Comparison of ENCODE assay signal across 8 cellular contexts in the genomic region with DNA sequence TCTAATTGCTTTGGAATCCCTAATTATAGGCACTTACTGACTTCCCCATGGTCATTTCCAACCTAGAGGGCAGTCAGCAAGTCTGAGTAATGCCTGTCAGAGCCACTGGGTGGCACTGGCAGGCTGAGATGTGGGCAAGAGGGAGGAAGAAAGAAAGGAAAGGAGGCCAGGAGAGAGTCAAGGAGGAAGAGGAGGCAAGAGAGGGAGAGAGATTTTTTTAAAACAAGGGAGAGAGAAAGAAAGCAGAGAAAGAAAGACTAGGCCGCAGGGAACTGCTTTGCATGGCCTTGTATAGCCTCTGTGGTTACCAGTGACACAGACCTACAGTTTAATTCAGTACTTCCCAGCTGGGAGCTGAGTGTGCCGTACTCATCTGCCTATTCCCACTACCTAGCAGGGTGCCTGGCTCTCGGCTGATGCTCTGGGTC.
DNase-seq lines count a peak whose midpoint lies in the region; ATAC-seq and TF ChIP-seq lines count a peak whose summit lies in the region.

No MANE protein-coding gene starts in this region.

- H3K27me3 ChIP-seq in SJCRH30 (no peaks in the 10 kb centered on the region), heart left ventricle (no peaks in the 10 kb centered on the region), psoas muscle (ENCODE audit: insufficient read depth in 3 of 3, low read length in 2 of 3) (no peaks in the 10 kb centered on the region)

- no peak overlapping the region for H3K4me3 ChIP-seq in SJCRH30
- H3K4me3 ChIP-seq in heart left ventricle, result no peak overlapping the region
- no peak overlapping the region for H3K4me3 ChIP-seq in psoas muscle

- peak overlapping the region; percentile 28 for H3K27ac Mint-ChIP-seq in activated naive CD8-positive, alpha-beta T cell treated with anti-CD3 and anti-CD28 coated beads, Interleukin-2, amount 10 ng/mL, durations not matched to agents 7 days and 5 days

- H3K27ac ChIP-seq in C4-2B (no peak overlapping the region), SJCRH30 (no peak overlapping the region), heart left ventricle (no peak overlapping the region), psoas muscle (no peak overlapping the region)

- H3K4me3 Mint-ChIP-seq in activated naive CD8-positive, alpha-beta T cell treated with anti-CD3 and anti-CD28 coated beads, Interleukin-2, amount 10 ng/mL, durations not matched to agents 7 days and 5 days, result no peak overlapping the region

- H3K36me3 ChIP-seq in SJCRH30, result no peaks in the 10 kb centered on the region
- H3K36me3 ChIP-seq in heart left ventricle, result no peaks in the 10 kb centered on the region
- H3K36me3 ChIP-seq in psoas muscle (ENCODE audit: insufficient read depth in 1 of 2, low read depth in 1 of 2), result no peaks in the 10 kb centered on the region

- no peak for TF ChIP-seq POLR2A in heart left ventricle (IDR thresholded peaks at IDR 0.05)

- intact Hi-C loops in heart left ventricle (cut with DNase I) (loop anchor here (1.0 to 10.0 kb wide), 13 partner anchors 159 to 1231 kb away; a partner anchor contains a TSS), psoas muscle (cut with DNase I) (loop anchor here (1.0 to 10.0 kb wide), 5 partner anchors 223 to 565 kb away; a partner anchor contains a TSS)

- peaks cover under 1% of the 10 kb centered on the region for H3K27me3 Mint-ChIP-seq in activated naive CD8-positive, alpha-beta T cell treated with anti-CD3 and anti-CD28 coated beads, Interleukin-2, amount 10 ng/mL, durations not matched to agents 7 days and 5 days

- DNase-seq in SJCRH30 (peak; percentile 31 to 73), heart left ventricle (peak; percentile 51 to 79 (median 58)), psoas muscle (peak; percentile 54 to 64), NCI-H2107 treated with DMSO at 0.1 percent for 48 hours (lab: John Stamatoyannopoulos, UW; ENCODE audit: unreplicated experiment) (no peak)
- peak; percentile 60 for DNase-seq in activated naive CD8-positive, alpha-beta T cell treated with anti-CD3 and anti-CD28 coated beads, Interleukin-2, amount 10 ng/mL, durations not matched to agents 7 days and 5 days

- H3K4me1 Mint-ChIP-seq in activated naive CD8-positive, alpha-beta T cell treated with anti-CD3 and anti-CD28 coated beads, Interleukin-2, amount 10 ng/mL, durations not matched to agents 7 days and 5 days, result peaks cover 3% of the 10 kb centered on the region

- no peaks in the 10 kb centered on the region for H3K9me3 Mint-ChIP-seq in activated naive CD8-positive, alpha-beta T cell treated with anti-CD3 and anti-CD28 coated beads, Interleukin-2, amount 10 ng/mL, durations not matched to agents 7 days and 5 days

- TF ChIP-seq CTCF in C4-2B (conservative IDR thresholded peaks at IDR 0.05) (peak; percentile 94), heart left ventricle (IDR thresholded peaks at IDR 0.05) (peak; percentile 71 to 91 (median 86)), psoas muscle (IDR thresholded peaks at IDR 0.05) (peak; percentile 88)

- H3K36me3 Mint-ChIP-seq in activated naive CD8-positive, alpha-beta T cell treated with anti-CD3 and anti-CD28 coated beads, Interleukin-2, amount 10 ng/mL, durations not matched to agents 7 days and 5 days, result no peaks in the 10 kb centered on the region

- H3K4me1 ChIP-seq in SJCRH30, result no peaks in the 10 kb centered on the region
- H3K4me1 ChIP-seq in heart left ventricle, result peaks cover 0 to 5% (median 0%) of the 10 kb centered on the region in 12 donors
- H3K4me1 ChIP-seq in psoas muscle, result no peaks in the 10 kb centered on the region

- peak; percentile 87 for ATAC-seq in GM18907 (IDR thresholded peaks at IDR 0.05; ENCODE audit: unreplicated experiment)
- ATAC-seq in HG03196 (IDR thresholded peaks at IDR 0.05; ENCODE audit: unreplicated experiment), result peak; percentile 74
- no peak for ATAC-seq in activated naive CD8-positive, alpha-beta T cell treated with anti-CD3 and anti-CD28 coated beads, Interleukin-2, amount 10 ng/mL, durations not matched to agents 7 days and 5 days (ENCODE audit: low read depth)
- peak in 3 of 4 donors; percentile 83 to 94 (median 86) for ATAC-seq in heart left ventricle
- ATAC-seq in psoas muscle, result peak; percentile 77 to 90 (median 82)

- POLR2A ChIA-PET in activated naive CD8-positive, alpha-beta T cell treated with anti-CD3 and anti-CD28 coated beads, Interleukin-2, amount 10 ng/mL, durations not matched to agents 7 days and 5 days (lab: Charles Lee), result no interaction called here

- H3K9me3 ChIP-seq in SJCRH30 (replicated peaks), result no peaks in the 10 kb centered on the region; the same call in 1 of the 2 replicates
- no peaks in the 10 kb centered on the region for H3K9me3 ChIP-seq in heart left ventricle
- H3K9me3 ChIP-seq in psoas muscle, result no peaks in the 10 kb centered on the region

- WGBS in heart left ventricle, 4 donors, result 49 to 55% (median 54%) methylated on average over 3 of the region's 3 CpGs
- WGBS in psoas muscle, 3 donors, result 57 to 77% (median 65%) methylated on average over 3 of the region's 3 CpGs
